8 cellular contexts compared by ENCODE assay signal in genomic region chr19:36014029-36014924, GRCh38. TPM values are rescaled to one million over a fixed set of nuclear protein-coding genes. Genes with fewer than 3 reads are reported as not detected.
DNase-seq lines count a peak whose midpoint lies in the region; ATAC-seq and TF ChIP-seq lines count a peak whose summit lies in the region.

ALKBH6 (minus strand) TSS chr19:36014213; CDS start chr19:36013397, 816 bp downstream.

- H3K9me3 ChIP-seq in PC-3 (ENCODE audit: low read length), result no peaks in the 10 kb centered on the region

- H3K4me1 ChIP-seq in PC-3 (ENCODE audit: insufficient read depth, low read length), result peaks cover 11% of the 10 kb centered on the region

- DNase-seq in DMS114 treated with DMSO at 0.1 percent for 48 hours (lab: John Stamatoyannopoulos, UW; ENCODE audit: unreplicated experiment) (peak; percentile 99), PC-3 (peak; percentile 98), activated T-cell treated with anti-CD3 and anti-CD28 coated beads for 48 hours (ENCODE audit: low read depth) (peak; percentile 100), epithelial cell of proximal tubule (ENCODE audit: low read depth) (peak; percentile 78), mucosa of gallbladder (ENCODE audit: low spot score) (peak; percentile 100)
- DNase-seq in stimulated activated CD8-positive, alpha-beta memory T cell treated with anti-CD3 and anti-CD28 coated beads, Interleukin-4, amount 100 ng/mL, for 4 hours (ENCODE audit: low read depth in 2 of 2, low spot score in 1 of 2), result peak; percentile 98

- intact Hi-C loops in PC-3 (cut with micrococcal nuclease), result loop anchor here (5.0 kb wide), 1 partner anchor 38 kb away; the partner anchor contains the start of genes THAP8 and WDR62

- peak within 1 kb of the TSS; percentile 99 for H3K4me2 ChIP-seq in PC-3 (ENCODE audit: low read length)

- TSS peak; percentile 86 for BruUV-seq in PC-3 (replicated peaks; lab: Mats Ljungman, UMichigan)

- no peak for TF ChIP-seq EP300 in Ishikawa (IDR thresholded peaks at IDR 0.05; ENCODE audit: borderline replicate concordance)

- H2AFZ ChIP-seq in PC-3 (ENCODE audit: low read length), result peak within 1 kb of the TSS; percentile 98

- peaks cover 25% of the 10 kb centered on the region for H3K79me2 ChIP-seq in PC-3 (ENCODE audit: low read length)

- CTCF ChIA-PET in PC-3 (lab: Charles Lee), result interaction anchor here (0.6 to 1.0 kb wide), 2 partner anchors 42 to 571 kb away, joined by 3 to 7 read pairs; no protein-coding TSS in a partner anchor

- peak within 1 kb of the TSS; percentile 87 for H3K9ac ChIP-seq in PC-3 (ENCODE audit: low read length)

- H3K27me3 ChIP-seq in PC-3 (ENCODE audit: low read length), result no peaks in the 10 kb centered on the region

- H3K9me2 ChIP-seq in PC-3 (replicated peaks; ENCODE audit: low read length), result no peaks in the 10 kb centered on the region

- no peak for TF ChIP-seq CTCF in PC-3 (conservative IDR thresholded peaks at IDR 0.05; ENCODE audit: low read depth, low read length)
- no peak for TF ChIP-seq CTCF in epithelial cell of proximal tubule (conservative IDR thresholded peaks at IDR 0.05; ENCODE audit: low read depth, low read length)

- H3K4me3 ChIP-seq in PC-3 (ENCODE audit: low read length), result peak within 1 kb of the TSS; percentile 96
- peak within 1 kb of the TSS; percentile 69 for H3K4me3 ChIP-seq in epithelial cell of proximal tubule (ENCODE audit: low read depth, low read length)

- POLR2A ChIA-PET in PC-3 (lab: Charles Lee; ENCODE audit: unreplicated experiment), result interaction anchor here (0.6 kb wide), 1 partner anchor 111 kb away, joined by 3 read pairs; no protein-coding TSS in a partner anchor

- no peaks in the 10 kb centered on the region for H3F3A ChIP-seq in PC-3 (ENCODE audit: low read length, unreplicated experiment)

- ATAC-seq in GM21576 (IDR thresholded peaks at IDR 0.05; ENCODE audit: unreplicated experiment) (peak; percentile 95), PC-3 (peak; percentile 98)

- no peak for TF ChIP-seq RAD21 in Ishikawa (IDR thresholded peaks at IDR 0.05; ENCODE audit: low read depth)

- no peak within 1 kb of the TSS for H3K27ac ChIP-seq in PC-3 (ENCODE audit: low read length)

- H3K36me3 ChIP-seq in PC-3 (ENCODE audit: low read depth, low read length), result no peaks in the 10 kb centered on the region

- no peaks in the 10 kb centered on the region for H4K20me1 ChIP-seq in PC-3 (ENCODE audit: low read length)

TF ChIP-seq in Ishikawa, 13 proteins besides CTCF, POLR2A, EP300 and RAD21:
- TF ChIP-seq CREB1 (IDR thresholded peaks at IDR 0.05; ENCODE audit: low read depth), result peak; percentile 79
- TF ChIP-seq TEAD4 (IDR thresholded peaks at IDR 0.05), result no peak
- no peak for TF ChIP-seq TCF12 (IDR thresholded peaks at IDR 0.05; ENCODE audit: low read depth)
- peak; percentile 61; the same call in 1 of the 2 replicates for TF ChIP-seq REST (IDR thresholded peaks at IDR 0.05; ENCODE audit: low read depth)
- TF ChIP-seq USF1 (IDR thresholded peaks at IDR 0.05), result 0 out of 2 replicates have a peak, but pooled peaks have one; percentile 30
- TF ChIP-seq TAF1 (IDR thresholded peaks at IDR 0.05; ENCODE audit: low read depth), result peak; percentile 66; the same call in 1 of the 2 replicates
- TF ChIP-seq ZBTB7A (IDR thresholded peaks at IDR 0.05; ENCODE audit: low read depth), result no peak
- no peak for TF ChIP-seq FOXM1 (IDR thresholded peaks at IDR 0.05; ENCODE audit: borderline replicate concordance, low read depth)
- TF ChIP-seq MAX (IDR thresholded peaks at IDR 0.05), result peak; percentile 81
- peak; percentile 60 for TF ChIP-seq EGR1 (IDR thresholded peaks at IDR 0.05)
- no peak for TF ChIP-seq NFIC (IDR thresholded peaks at IDR 0.05)
- no peak for TF ChIP-seq CEBPB (IDR thresholded peaks at IDR 0.05)
- TF ChIP-seq YY1 (IDR thresholded peaks at IDR 0.05; ENCODE audit: low read depth), result peak; percentile 79

RNA-seq across cellular contexts. Expression of gene ALKBH6, which starts in this region (rescaled TPM):
- total RNA-seq in PC-3 (2014; rRNA removed) (38.4 and 39.3 TPM in 2 replicates), epithelial cell of proximal tubule (24.3 and 39.7 TPM in 2 replicates), mucosa of gallbladder (34.9 TPM)
